In the genomic region with DNA sequence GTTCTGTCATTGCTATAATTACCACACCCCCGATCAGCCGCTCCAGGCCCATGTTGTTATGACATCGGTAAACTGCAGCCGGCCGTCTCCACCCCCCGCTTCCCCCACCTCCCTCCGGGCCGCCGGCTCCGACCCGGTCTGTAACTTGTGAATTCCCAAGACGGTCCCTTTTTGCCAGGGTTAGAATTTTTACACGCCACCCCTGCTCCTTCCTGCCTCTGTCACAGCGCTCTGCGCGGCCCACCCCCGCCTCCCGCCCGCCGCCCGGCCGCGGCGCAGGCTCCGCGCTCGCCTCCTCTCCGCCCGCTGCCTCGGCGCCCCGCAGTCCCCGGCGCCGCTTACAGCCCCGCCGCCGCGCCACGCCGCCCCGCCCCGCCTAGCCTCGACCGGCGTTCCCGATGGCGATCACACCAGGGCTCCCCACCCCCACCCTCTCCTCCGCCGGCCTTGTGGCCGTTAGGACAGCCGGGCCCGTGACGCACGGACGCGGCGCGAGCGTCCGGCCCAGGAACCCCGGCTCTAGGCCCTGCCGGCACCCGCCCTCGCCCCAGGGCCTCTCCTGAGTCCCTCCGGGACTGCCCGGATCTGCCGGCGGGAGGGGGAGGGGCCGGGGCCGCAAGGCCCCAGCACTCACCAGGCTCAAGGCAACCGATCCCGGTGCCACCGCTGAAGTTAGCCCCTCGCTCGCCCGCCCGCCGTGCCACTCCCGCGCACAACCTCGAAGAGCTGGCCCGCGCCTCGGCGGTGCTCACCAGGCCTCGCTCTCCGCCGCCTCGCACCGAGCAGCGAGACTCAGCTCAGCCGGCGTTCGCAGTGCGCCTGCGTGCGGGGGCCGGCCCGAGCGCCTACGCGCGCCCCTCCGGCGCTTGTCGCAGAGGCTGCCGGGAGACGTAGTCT, we compare ENCODE assay signal across 8 cellular contexts. TPM values are rescaled to one million over a fixed set of nuclear protein-coding genes. Genes with fewer than 3 reads are reported as not detected.
A peak's percentile ranks its signal among the peaks of the same experiment; 100 is the strongest.
DNase-seq lines count a peak whose midpoint lies in the region; ATAC-seq, FAIRE-seq and TF ChIP-seq lines count a peak whose summit lies in the region.

A gene (minus strand): TSS at position 817 of the 897 bp plus-strand sequence. CDS start 18,374 bp downstream, outside the sequence.

- H3K27ac ChIP-seq in colonic mucosa, result peak within 1 kb of the TSS; percentile 97

- ATAC-seq in HG03442 (IDR thresholded peaks at IDR 0.05; ENCODE audit: unreplicated experiment), result peak; percentile 81
- peak; percentile 95 for ATAC-seq in left colon

- H3K27me3 ChIP-seq in BJ (ENCODE audit: control insufficient read depth, insufficient read depth, low read length), result no peaks in the 10 kb centered on the region
- H3K27me3 ChIP-seq in colonic mucosa, result no peaks in the 10 kb centered on the region

- H3K9ac ChIP-seq in colonic mucosa (ENCODE audit: low read depth in 2 of 2, low read length in 2 of 2), result peak within 1 kb of the TSS; percentile 73 to 95

- POLR2A ChIA-PET in BJ (lab: Charles Lee), result no interaction called here

- H3K4me3 ChIP-seq in BJ (ENCODE audit: low read depth, low read length) (peak within 1 kb of the TSS; percentile 89), colonic mucosa (peak within 1 kb of the TSS; percentile 90)

- H3K36me3 Mint-ChIP-seq in activated CD4-positive, alpha-beta T cell treated with anti-CD3 and anti-CD28 coated beads, Interleukin-2, amount 10 ng/mL, durations not matched to agents 24 days and 14 days (ENCODE audit: low read depth), result peaks cover 21% of the 10 kb centered on the region

- H3K36me3 ChIP-seq in BJ (ENCODE audit: control insufficient read depth, insufficient read depth, low read length) (no peaks in the 10 kb centered on the region), colonic mucosa (no peaks in the 10 kb centered on the region)

- no peaks in the 10 kb centered on the region for H3K9me3 Mint-ChIP-seq in activated CD4-positive, alpha-beta T cell treated with anti-CD3 and anti-CD28 coated beads, Interleukin-2, amount 10 ng/mL, durations not matched to agents 24 days and 14 days

- H3K9me3 ChIP-seq in colonic mucosa, result no peaks in the 10 kb centered on the region

- CTCF ChIA-PET in BJ (lab: Yijun Ruan, JAX), result interaction anchor here (0.9 kb wide), 1 partner anchor 11 kb away, joined by 3 read pairs; no protein-coding TSS in a partner anchor

- no peaks in the 10 kb centered on the region for H3K4me1 ChIP-seq in colonic mucosa

- TF ChIP-seq CTCF in BJ (IDR thresholded peaks at IDR 0.05; ENCODE audit: insufficient read depth, low read depth, low read length), result no peak
- TF ChIP-seq CTCF in colonic mucosa (IDR thresholded peaks at IDR 0.05), result no peak

- peak within 1 kb of the TSS; percentile 84 for H3K4me3 Mint-ChIP-seq in activated CD4-positive, alpha-beta T cell treated with anti-CD3 and anti-CD28 coated beads, Interleukin-2, amount 10 ng/mL, durations not matched to agents 24 days and 14 days

- peaks cover 26% of the 10 kb centered on the region for H3K4me1 Mint-ChIP-seq in activated CD4-positive, alpha-beta T cell treated with anti-CD3 and anti-CD28 coated beads, Interleukin-2, amount 10 ng/mL, durations not matched to agents 24 days and 14 days

- DNase-seq in BJ (ENCODE audit: low read depth) (peak; percentile 33), GM19239 (ENCODE audit: insufficient read length, low spot score) (peak; percentile 97), NCI-H526 treated with DMSO at 0.1 percent for 48 hours (lab: John Stamatoyannopoulos, UW) (peak; percentile 88), colonic mucosa (peak; percentile 86), left colon (peak; percentile 84)
- DNase-seq in activated CD4-positive, alpha-beta T cell treated with anti-CD3 and anti-CD28 coated beads, Interleukin-2, amount 10 ng/mL, durations not matched to agents 24 days and 14 days, result peak; percentile 97
- peak; percentile 77 to 81 for DNase-seq in stimulated activated CD4-positive, alpha-beta T cell treated with anti-CD3 and anti-CD28 coated beads, Interleukin-1b, Interleukin-23, amount 100 ng/mL, for 4 hours (ENCODE audit: low read depth in 2 of 2)

- H3K27ac Mint-ChIP-seq in activated CD4-positive, alpha-beta T cell treated with anti-CD3 and anti-CD28 coated beads, Interleukin-2, amount 10 ng/mL, durations not matched to agents 24 days and 14 days, result peak within 1 kb of the TSS; percentile 91

- FAIRE-seq in GM19239 (lab: Jason Lieb, UNC), result peak; percentile 97

- intact Hi-C loops in activated CD4-positive, alpha-beta T cell treated with anti-CD3 and anti-CD28 coated beads, Interleukin-2, amount 10 ng/mL, durations not matched to agents 24 days and 14 days (cut with micrococcal nuclease), result loop anchor here (1.0 to 5.0 kb wide), 6 partner anchors 17 to 131 kb away; a partner anchor contains a TSS
- intact Hi-C loops in colonic mucosa (cut with DNase I), result no loop called here
- intact Hi-C loops in left colon (cut with DNase I, micrococcal nuclease), result no loop called here

- no peaks in the 10 kb centered on the region for H3K27me3 Mint-ChIP-seq in activated CD4-positive, alpha-beta T cell treated with anti-CD3 and anti-CD28 coated beads, Interleukin-2, amount 10 ng/mL, durations not matched to agents 24 days and 14 days

RNA-seq across cellular contexts. Expression of the gene that starts here (rescaled TPM):
- polyA plus RNA-seq in BJ (2011; rRNA removed), result 27.8 and 41.7 TPM in 2 replicates
- 34.9 and 35.0 TPM in 2 replicates for polyA minus RNA-seq in BJ (2011; rRNA and poly(A)+ RNA removed)
- total RNA-seq in activated CD4-positive, alpha-beta T cell treated with anti-CD3 and anti-CD28 coated beads, Interleukin-2, amount 10 ng/mL, durations not matched to agents 24 days and 14 days, result 78.4 and 79.4 TPM in 2 replicates
- total RNA-seq in colonic mucosa (10 to 100 TPM; 47.4 to 60.4 TPM), left colon (10 to 100 TPM; 57.4 to 59.0 TPM)

Comparison
In these comparisons a context has a peak if more than half of its experiments do, and no peak if none do; other contexts are left out.
1. Peak in every context shown above with its lines: DNase-seq, ATAC-seq, H3K4me3 ChIP-seq and H3K27ac ChIP-seq.
2. DNase-seq: peak in every context shown above with its lines; median percentile 97 in GM19239; 97 in activated CD4-positive, alpha-beta T cell treated with anti-CD3 and anti-CD28 coated beads, Interleukin-2, amount 10 ng/mL, durations not matched to agents 24 days and 14 days; 88 in NCI-H526 treated with DMSO at 0.1 percent for 48 hours; 86 in colonic mucosa; 84 in left colon; 79 in stimulated activated CD4-positive, alpha-beta T cell treated with anti-CD3 and anti-CD28 coated beads, Interleukin-1b, Interleukin-23, amount 100 ng/mL, for 4 hours; 33 in BJ.